ENCODE assay signal across 9 cellular contexts in genomic region chr7:94655562-94655883, GRCh38. TPM values are rescaled to one million over a fixed set of nuclear protein-coding genes. Genes with fewer than 3 reads are reported as not detected.
A peak's percentile ranks its signal among the peaks of the same experiment; 100 is the strongest.
DNase-seq lines count a peak whose midpoint lies in the region; TF ChIP-seq lines count a peak whose summit lies in the region.
"Had no signal": no experiment of that assay in that cellular context is flagged by ENCODE, and none has a peak within 500 bp of the region (broad histone marks: within the 10 kb centered on the region; RNA-seq: fewer than 3 reads in every experiment).

No MANE protein-coding gene starts in this region.

- POLR2A ChIA-PET in GM10248 (lab: Yijun Ruan, JAX), result interaction anchor here (1.0 kb wide), 1 partner anchor 206 kb away, joined by 3 read pairs; no protein-coding TSS in a partner anchor

- H3K9me3 Mint-ChIP-seq in activated naive CD8-positive, alpha-beta T cell treated with anti-CD3 and anti-CD28 coated beads for 36 hours, result no peaks in the 10 kb centered on the region

- no peaks in the 10 kb centered on the region for H3K36me3 Mint-ChIP-seq in activated naive CD8-positive, alpha-beta T cell treated with anti-CD3 and anti-CD28 coated beads for 36 hours

- H3K27me3 Mint-ChIP-seq in activated naive CD8-positive, alpha-beta T cell treated with anti-CD3 and anti-CD28 coated beads for 36 hours, result peaks cover 61% of the 10 kb centered on the region

- TF ChIP-seq CTCF in GM10248 (IDR thresholded peaks at IDR 0.05; ENCODE audit: control extremely low read depth, extremely low read depth, low read depth, missing control alignments) (no peak), GM13977 (IDR thresholded peaks at IDR 0.05; ENCODE audit: extremely low read depth, insufficient read depth, missing control alignments) (no peak)

- no peaks in the 10 kb centered on the region for H3K27me3 ChIP-seq in stomach smooth muscle (ENCODE audit: control insufficient read depth in 1 of 2, insufficient read depth in 2 of 2, low read length in 2 of 2)

- H3K27ac Mint-ChIP-seq in activated naive CD8-positive, alpha-beta T cell treated with anti-CD3 and anti-CD28 coated beads for 36 hours, result no peak overlapping the region

- peak overlapping the region; percentile 71 for H3K27ac ChIP-seq in stomach smooth muscle (ENCODE audit: low read length)
- H3K27ac ChIP-seq: C4-2B had no signal

- peaks cover 9% of the 10 kb centered on the region for H3K4me1 Mint-ChIP-seq in activated naive CD8-positive, alpha-beta T cell treated with anti-CD3 and anti-CD28 coated beads for 36 hours

- peak; percentile 75 for DNase-seq in NCI-H2227 (lab: John Stamatoyannopoulos, UW; ENCODE audit: unreplicated experiment)
- no peak for DNase-seq in NCI-H2227 treated with DMSO at 0.1 percent for 48 hours (lab: John Stamatoyannopoulos, UW)
- no peak for DNase-seq in activated naive CD8-positive, alpha-beta T cell treated with anti-CD3 and anti-CD28 coated beads for 36 hours
- DNase-seq in GM10248 (ENCODE audit: extremely low spot score), result no peak
- no peak for DNase-seq in GM13977 (ENCODE audit: low spot score)
- DNase-seq in NCI-H2029 (lab: John Stamatoyannopoulos, UW), result no peak

- H3K4me1 ChIP-seq in stomach smooth muscle (ENCODE audit: control insufficient read depth, insufficient read depth, low read length), result peaks cover 5% of the 10 kb centered on the region

- H3K9ac ChIP-seq in stomach smooth muscle (ENCODE audit: low read length in 2 of 2), result peak overlapping the region; percentile 83 to 85

- CTCF ChIA-PET in GM10248 (lab: Yijun Ruan, JAX), result interaction anchor here (0.7 to 3.7 kb wide), 11 partner anchors 7 to 856 kb away, joined by 3 to 19 read pairs (median 6); no protein-coding TSS in a partner anchor

- peak overlapping the region; percentile 81 for H3K4me3 Mint-ChIP-seq in activated naive CD8-positive, alpha-beta T cell treated with anti-CD3 and anti-CD28 coated beads for 36 hours

- H3K36me3 ChIP-seq in stomach smooth muscle (ENCODE audit: control insufficient read depth in 2 of 2, insufficient read depth in 2 of 2, low read length in 2 of 2), result no peaks in the 10 kb centered on the region

- H3K4me3 ChIP-seq in iPS-18c (ENCODE audit: insufficient read depth, low read depth, low read length) (peak overlapping the region; percentile 79), stomach smooth muscle (ENCODE audit: low read length in 2 of 2) (peak overlapping the region; percentile 79 to 90)

- H3K9me3 ChIP-seq in iPS-18c (ENCODE audit: control insufficient read depth, insufficient read depth, low read length), result peaks cover 3% of the 10 kb centered on the region
- no peaks in the 10 kb centered on the region for H3K9me3 ChIP-seq in stomach smooth muscle (ENCODE audit: control insufficient read depth in 2 of 2, low read length in 2 of 2)

- in situ Hi-C loops in GM13977 (cut with MboI; ENCODE audit: low pct_unique_long_range_greater_than_20kb, low sequenced_read_pairs, unreplicated experiment), result no loop called here

RNA-seq across cellular contexts. Expression of gene SGCE, which starts 0.4 kb away (rescaled TPM):
- under 1 TPM in 1 of 2 experiments, not detected in 1; 0.19 TPM for total RNA-seq in activated naive CD8-positive, alpha-beta T cell treated with anti-CD3 and anti-CD28 coated beads for 36 hours
